Comparison of ENCODE assay signal across 8 cellular contexts in genomic region chr2:234003972-234004617, GRCh38.
DNase-seq lines count a peak whose midpoint lies in the region; TF ChIP-seq lines count a peak whose summit lies in the region.

No MANE protein-coding gene starts in this region.

- TF ChIP-seq CTCF in choroid plexus epithelial cell (conservative IDR thresholded peaks at IDR 0.05; ENCODE audit: low read depth, low read length): no peak

- H3K4me3 ChIP-seq in choroid plexus epithelial cell (ENCODE audit: low read depth, low read length): no peak overlapping the region

- DNase-seq in activated CD4-positive, alpha-beta T cell treated with anti-CD3 and anti-CD28 coated beads, Interleukin-2, amount 50 U/mL, for 48 hours: peak; percentile 34 to 50
- no peak for DNase-seq in activated CD4-positive, alpha-beta T cell treated with anti-CD3 and anti-CD28 coated beads, Interleukin-2, amount 50 U/mL, for 1 hour
- peak; percentile 28 for DNase-seq in NCI-H69 (lab: John Stamatoyannopoulos, UW)
- peak; percentile 91 for DNase-seq in choroid plexus epithelial cell (ENCODE audit: low read depth)
- DNase-seq in smooth muscle cell of the brain vasculature (ENCODE audit: low read depth, low spot score): peak; percentile 75
- DNase-seq in activated CD4-positive, CD25-positive, alpha-beta regulatory T cell treated with anti-CD3 and anti-CD28 coated beads, Interleukin-2, amount 50 U/mL, for 72 hours: no peak
- DNase-seq in COR-L47 (lab: John Stamatoyannopoulos, UW): no peak
- DNase-seq in ecto neural progenitor cell (ENCODE audit: low spot score): no peak

Comparison
In these comparisons a context has a peak if more than half of its experiments do, and no peak if none do; other contexts are left out.
1. DNase-seq: peak in activated CD4-positive, alpha-beta T cell treated with anti-CD3 and anti-CD28 coated beads, Interleukin-2, amount 50 U/mL, for 48 hours (2 of 2), NCI-H69 (single experiment), choroid plexus epithelial cell (single experiment) and smooth muscle cell of the brain vasculature (single experiment); none in activated CD4-positive, alpha-beta T cell treated with anti-CD3 and anti-CD28 coated beads, Interleukin-2, amount 50 U/mL, for 1 hour (single experiment), activated CD4-positive, CD25-positive, alpha-beta regulatory T cell treated with anti-CD3 and anti-CD28 coated beads, Interleukin-2, amount 50 U/mL, for 72 hours (single experiment), COR-L47 (single experiment) and ecto neural progenitor cell (single experiment).